In the genomic region with DNA sequence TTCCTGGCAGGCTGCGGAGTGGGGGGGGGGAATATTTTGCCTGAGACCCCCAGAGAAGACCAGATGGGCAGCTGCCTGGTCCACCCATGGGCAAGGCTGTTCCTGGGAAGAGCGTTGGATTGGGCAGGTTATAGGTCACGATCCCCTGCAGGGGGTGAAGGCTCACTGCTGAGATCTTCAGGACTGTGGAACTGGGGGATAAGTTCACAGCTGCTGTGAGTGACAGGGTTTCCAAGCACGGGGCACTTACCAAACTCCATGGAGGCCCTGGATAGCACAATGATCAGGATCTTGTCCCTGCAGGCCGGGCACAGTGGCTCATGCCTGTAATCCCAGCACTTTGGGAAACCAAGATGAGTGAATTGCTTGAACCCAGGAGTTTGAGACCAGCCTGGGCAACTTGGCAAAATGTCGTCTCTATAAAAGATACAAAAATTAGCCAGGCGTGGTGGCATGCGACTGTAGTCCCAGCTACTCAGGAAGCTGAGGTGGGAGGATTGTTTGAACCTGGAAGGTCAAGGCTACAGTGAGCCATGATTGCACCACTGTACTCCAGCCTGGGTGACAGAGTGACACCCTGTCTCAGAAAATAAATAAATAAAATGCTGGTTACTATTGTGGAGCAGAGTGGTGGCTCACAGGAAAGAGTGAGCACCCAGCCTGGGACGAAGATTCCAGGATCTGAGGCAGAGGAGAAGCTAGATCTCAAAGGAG, we compare ENCODE assay signal across 27 cellular contexts.
"Had no signal": no experiment of that assay in that cellular context is flagged by ENCODE, and none has a peak within 500 bp of the region (broad histone marks: within the 10 kb centered on the region; RNA-seq: fewer than 3 reads in every experiment).

No MANE protein-coding gene starts in this region.

- H3K9me3 ChIP-seq: ascending aorta, body of pancreas, MG63 had no signal

- H3K36me3 ChIP-seq: ascending aorta, MG63 had no signal

- ATAC-seq: activated CD8-positive, alpha-beta memory T cell treated with anti-CD3 and anti-CD28 coated beads, Interleukin-2, amount 10 ng/mL, durations not matched to agents 7 days and 5 days; activated CD8-positive, alpha-beta T cell treated with anti-CD3 and anti-CD28 coated beads, Interleukin-2, amount 10 ng/mL, durations not matched to agents 7 days and 5 days; activated naive CD4-positive, alpha-beta T cell treated with anti-CD3 and anti-CD28 coated beads, Interleukin-2, amount 50 U/mL, for 72 hours; activated naive CD8-positive, alpha-beta T cell treated with anti-CD3 and anti-CD28 coated beads, Interleukin-2, amount 50 U/mL, for 24 hours; activated T-cell treated with anti-CD3 and anti-CD28 coated beads, Interleukin-2, amount 50 U/mL, for 4 hours; body of pancreas; Panc1 had no signal

- H3K27ac ChIP-seq: ascending aorta, body of pancreas had no signal

- H3K4me3 ChIP-seq: ascending aorta, body of pancreas, MG63 had no signal

- H3K4me1 ChIP-seq: ascending aorta, body of pancreas had no signal

- H3K27me3 ChIP-seq: ascending aorta, body of pancreas, MG63 had no signal

- DNase-seq: activated CD4-positive, alpha-beta T cell treated with anti-CD3 and anti-CD28 coated beads for 48 hours; activated CD4-positive, alpha-beta T cell treated with anti-CD3 and anti-CD28 coated beads, Interleukin-2, amount 50 U/mL, for 4 hours; activated CD4-positive, CD25-positive, alpha-beta regulatory T cell treated with anti-CD3 and anti-CD28 coated beads, Interleukin-2, amount 50 U/mL, for 72 hours; activated CD8-positive, alpha-beta memory T cell treated with anti-CD3 and anti-CD28 coated beads, Interleukin-2, amount 10 ng/mL, durations not matched to agents 7 days and 5 days; activated CD8-positive, alpha-beta T cell treated with anti-CD3 and anti-CD28 coated beads, Interleukin-2, amount 10 ng/mL, durations not matched to agents 7 days and 5 days; activated effector memory CD4-positive, alpha-beta T cell treated with anti-CD3 and anti-CD28 coated beads, Interleukin-2, amount 50 U/mL, for 16 hours; activated naive CD4-positive, alpha-beta T cell treated with Interleukin-2 at 50 U/mL for 16 hours; activated naive CD8-positive, alpha-beta T cell treated with anti-CD3 and anti-CD28 coated beads, Interleukin-2, amount 50 U/mL, for 24 hours; activated T-cell treated with anti-CD3 and anti-CD28 coated beads, Interleukin-2, amount 50 U/mL, for 4 hours; amniotic stem cell; body of pancreas; MG63; MV-4-11; NCI-H1092 treated with DMSO at 0.1 percent for 48 hours; NCI-H1417 treated with DMSO at 0.1 percent for 48 hours; NCI-H1694; NCI-H2029 treated with DMSO at 0.1 percent for 48 hours; NCI-H345; NCI-H510A treated with DMSO at 0.1 percent for 48 hours; NCI-H69; NK-92 treated with Interleukin-12 subunit alpha and Interleukin-12 subunit beta, amount 100 ng/mL, for 24 hours; OCI-M1; RPMI8226; SHP77 had no signal
